In genomic region chr1:150281221-150281757, GRCh38 we compare ENCODE assay signal across 1 cellular context.
TF ChIP-seq lines count a peak whose summit lies in the region.

No MANE protein-coding gene starts in this region.

TF ChIP-seq in endothelial cell of umbilical vein, 7 proteins besides CTCF, POLR2A, EP300 and RAD21 (continued from another document):
- no peak for TF ChIP-seq MAX (IDR thresholded peaks at IDR 0.05; ENCODE audit: insufficient read depth, insufficient read length)
- no peak for TF ChIP-seq JUN (IDR thresholded peaks at IDR 0.05; ENCODE audit: borderline replicate concordance, insufficient read depth, insufficient read length, low read depth)
